In the genomic region with DNA sequence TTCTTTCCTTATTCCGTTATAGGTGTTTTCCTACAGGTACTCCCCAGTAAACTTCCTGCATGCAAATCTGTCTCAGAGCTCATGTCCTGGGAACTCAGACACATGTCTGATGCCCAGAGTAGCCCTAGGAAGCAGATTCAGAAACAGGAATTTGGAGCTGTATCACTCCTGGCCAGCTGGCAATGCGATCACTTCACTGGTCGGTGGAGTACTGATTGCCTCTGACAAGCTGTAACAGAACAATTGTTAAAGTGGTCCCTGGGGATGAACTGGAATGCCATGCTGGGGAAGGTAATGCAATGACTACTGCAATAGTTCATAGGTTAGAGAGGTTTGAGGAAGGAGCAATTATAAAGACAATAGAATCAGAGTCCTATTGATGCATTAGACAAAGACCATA, we compare ENCODE assay signal across 21 cellular contexts.
DNase-seq lines count a peak whose midpoint lies in the region; ATAC-seq and TF ChIP-seq lines count a peak whose summit lies in the region.
"Had no signal": no experiment of that assay in that cellular context is flagged by ENCODE, and none has a peak within 500 bp of the region (broad histone marks: within the 10 kb centered on the region; RNA-seq: fewer than 3 reads in every experiment).

No MANE protein-coding gene starts in this region.

- no peak overlapping the region for H3K27ac Mint-ChIP-seq in T-helper 17 cell
- H3K27ac Mint-ChIP-seq: activated CD8-positive, alpha-beta memory T cell treated with anti-CD3 and anti-CD28 coated beads, Interleukin-2, amount 10 ng/mL, durations not matched to agents 7 days and 5 days; activated T-helper 2 cell treated with anti-CD3 and anti-CD28 coated beads, Interferon-gamma antibody, Interleukin-2, Interleukin-4, amounts not matched to agents 10 μg/mL and 5 μg/mL and 100 μg/mL, durations not matched to agents 14 hours and 24 hours and 36 hours; dendritic cell treated with granulocyte-macrophage colony-stimulating factor and Interleukin-4, amounts not matched to agents 40 ng/mL and 50 ng/mL, for 4 days had no signal

- peak; percentile 88 for DNase-seq in DMS153 (lab: John Stamatoyannopoulos, UW)
- peak; percentile 39 for DNase-seq in NCI-H128 (lab: John Stamatoyannopoulos, UW; ENCODE audit: unreplicated experiment)
- DNase-seq in NCI-H524 treated with DMSO at 0.1 percent for 48 hours (lab: John Stamatoyannopoulos, UW): peak; percentile 39
- peak; percentile 8 for DNase-seq in fibroblast of pulmonary artery (ENCODE audit: low read depth)
- DNase-seq in T-helper 17 cell: no peak
- DNase-seq in globus pallidus (ENCODE audit: low spot score): no peak
- DNase-seq in COLO829 (ENCODE audit: low spot score): no peak
- DNase-seq: activated CD4-positive, alpha-beta T cell treated with anti-CD3 and anti-CD28 coated beads for 1 hour; activated CD8-positive, alpha-beta memory T cell treated with anti-CD3 and anti-CD28 coated beads, Interleukin-2, amount 10 ng/mL, durations not matched to agents 7 days and 5 days; Caco-2; GDM1; heart right ventricle; MV-4-11; stimulated activated CD4-positive, alpha-beta T cell treated with anti-CD3 and anti-CD28 coated beads, Interleukin-2, amount 100 ng/mL, for 48 hours had no signal

- no peaks in the 10 kb centered on the region for H3K4me1 Mint-ChIP-seq in T-helper 17 cell
- H3K4me1 Mint-ChIP-seq: activated CD8-positive, alpha-beta memory T cell treated with anti-CD3 and anti-CD28 coated beads, Interleukin-2, amount 10 ng/mL, durations not matched to agents 7 days and 5 days had no signal

- no peaks in the 10 kb centered on the region for H3K36me3 Mint-ChIP-seq in T-helper 17 cell (ENCODE audit: low read depth)
- H3K36me3 Mint-ChIP-seq: activated CD8-positive, alpha-beta memory T cell treated with anti-CD3 and anti-CD28 coated beads, Interleukin-2, amount 10 ng/mL, durations not matched to agents 7 days and 5 days had no signal

- H3K4me3 Mint-ChIP-seq in T-helper 17 cell: no peak overlapping the region
- H3K4me3 Mint-ChIP-seq: activated CD8-positive, alpha-beta memory T cell treated with anti-CD3 and anti-CD28 coated beads, Interleukin-2, amount 10 ng/mL, durations not matched to agents 7 days and 5 days; dendritic cell treated with granulocyte-macrophage colony-stimulating factor and Interleukin-4, amounts not matched to agents 40 ng/mL and 50 ng/mL, for 4 days had no signal

- no peak for TF ChIP-seq CTCF in fibroblast of pulmonary artery (IDR thresholded peaks at IDR 0.05; ENCODE audit: low read length, missing control alignments)

- no peak overlapping the region for H3K4me3 ChIP-seq in fibroblast of pulmonary artery (replicated peaks; ENCODE audit: low read depth, low read length)
- H3K4me3 ChIP-seq: GM12878, heart right ventricle, K562 had no signal

- peaks cover 4% of the 10 kb centered on the region for H3K27me3 Mint-ChIP-seq in T-helper 17 cell

- no peak for ATAC-seq in T-helper 17 cell
- ATAC-seq in HG02885 (IDR thresholded peaks at IDR 0.05; ENCODE audit: poor library complexity, unreplicated experiment): no peak
- ATAC-seq: activated CD8-positive, alpha-beta memory T cell treated with anti-CD3 and anti-CD28 coated beads, Interleukin-2, amount 10 ng/mL, durations not matched to agents 7 days and 5 days; GM12878; K562; Panc1; SK-N-SH treated with all-trans-retinoic acid at 6 μM for 48 hours had no signal

- no peaks in the 10 kb centered on the region for H3K9me3 ChIP-seq in T-helper 17 cell (ENCODE audit: control insufficient read depth, low read length, poor library complexity, severe bottlenecking)
- H3K9me3 ChIP-seq: Caco-2, heart right ventricle had no signal

Comparison
In these comparisons a context has a peak if more than half of its experiments do, and no peak if none do; other contexts are left out.
1. DNase-seq: peak in DMS153 (single experiment), NCI-H128 (single experiment), NCI-H524 treated with DMSO at 0.1 percent for 48 hours (single experiment) and fibroblast of pulmonary artery (single experiment); none in T-helper 17 cell (0 of 3), globus pallidus (single experiment) and COLO829 (single experiment).